31 cellular contexts compared by ENCODE assay signal in the genomic region with DNA sequence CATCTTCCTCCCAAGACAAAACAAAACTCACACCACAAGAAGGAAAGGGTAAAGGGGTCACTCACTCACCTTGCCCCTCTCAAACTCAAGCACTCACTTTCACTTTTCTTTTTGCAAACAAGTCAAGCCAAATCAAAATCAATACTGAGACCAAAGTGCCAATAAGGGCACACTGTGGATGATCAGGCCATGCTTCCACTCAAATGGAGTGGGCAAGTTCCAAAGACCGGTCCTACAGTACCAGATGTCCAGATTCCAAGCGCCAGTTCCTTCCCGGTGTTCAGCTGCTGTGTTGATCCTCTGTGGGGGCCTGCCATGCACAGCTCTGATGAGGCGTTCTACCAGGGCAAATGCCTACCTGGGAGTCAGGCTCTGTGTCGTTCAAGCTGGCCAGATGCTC.
"Had no signal": no experiment of that assay in that cellular context is flagged by ENCODE, and none has a peak within 500 bp of the region (broad histone marks: within the 10 kb centered on the region; RNA-seq: fewer than 3 reads in every experiment).

No MANE protein-coding gene starts in this region.

- H3K27ac ChIP-seq: ascending aorta, breast epithelium, cardiac muscle cell, coronary artery, dorsolateral prefrontal cortex, esophagus muscularis mucosa, foreskin keratinocyte, gastrocnemius medialis, heart left ventricle had no signal

- H3K4me1 ChIP-seq: ascending aorta, breast epithelium, esophagus muscularis mucosa, foreskin keratinocyte, gastrocnemius medialis, heart left ventricle had no signal

- ATAC-seq: activated naive CD4-positive, alpha-beta T cell treated with anti-CD3 and anti-CD28 coated beads, Interleukin-2, amount 50 U/mL, for 72 hours; activated T-cell treated with anti-CD3 and anti-CD28 coated beads, Interleukin-2, amount 50 U/mL, for 72 hours; foreskin keratinocyte; gastrocnemius medialis; heart left ventricle; WTC11 had no signal

- H3K27me3 ChIP-seq: ascending aorta, breast epithelium, cardiac muscle cell, dorsolateral prefrontal cortex, esophagus muscularis mucosa, foreskin keratinocyte, gastrocnemius medialis, heart left ventricle had no signal

- H3K36me3 ChIP-seq: ascending aorta, breast epithelium, cardiac muscle cell, esophagus muscularis mucosa, gastrocnemius medialis, heart left ventricle had no signal

- DNase-seq: activated CD4-positive, alpha-beta memory T cell treated with anti-CD3 and anti-CD28 coated beads, Interleukin-2, amount 10 ng/mL, durations not matched to agents 7 days and 5 days; activated CD4-positive, alpha-beta T cell treated with anti-CD3 and anti-CD28 coated beads for 1 hour; activated CD4-positive, alpha-beta T cell treated with anti-CD3 and anti-CD28 coated beads for 4 hours; activated CD4-positive, alpha-beta T cell treated with anti-CD3 and anti-CD28 coated beads, Interleukin-2, amount 10 ng/mL, durations not matched to agents 7 days and 5 days; activated CD4-positive, alpha-beta T cell treated with anti-CD3 and anti-CD28 coated beads, Interleukin-2, amount 50 U/mL, for 4 hours; activated CD8-positive, alpha-beta memory T cell treated with anti-CD3 and anti-CD28 coated beads, Interleukin-2, amount 50 U/mL, for 48 hours; activated gamma-delta T cell; activated naive CD4-positive, alpha-beta T cell; activated naive CD4-positive, alpha-beta T cell treated with anti-CD3 and anti-CD28 coated beads, Interleukin-2, amount 10 ng/mL, durations not matched to agents 7 days and 5 days; activated naive CD8-positive, alpha-beta T cell treated with anti-CD3 and anti-CD28 coated beads, Interleukin-2, amount 10 ng/mL, durations not matched to agents 7 days and 5 days; activated T-cell treated with anti-CD3 and anti-CD28 coated beads for 4 hours; activated T-cell treated with anti-CD3 and anti-CD28 coated beads, Interleukin-2, amount 50 U/mL, for 24 hours; activated T-cell treated with anti-CD3 and anti-CD28 coated beads, Interleukin-2, amount 50 U/mL, for 72 hours; central memory CD4-positive, alpha-beta T cell; cerebellar nuclear complex; dorsolateral prefrontal cortex; effector memory CD4-positive, alpha-beta T cell; endodermal cell; erythroblast; foreskin keratinocyte; gastrocnemius medialis; glutamatergic neuron; heart left ventricle; T-helper 2 cell had no signal

- H3K4me3 ChIP-seq: ascending aorta, breast epithelium, cardiac muscle cell, coronary artery, dorsolateral prefrontal cortex, esophagus muscularis mucosa, gastrocnemius medialis, heart left ventricle had no signal

- H3K9me3 ChIP-seq: ascending aorta, esophagus muscularis mucosa, gastrocnemius medialis, heart left ventricle had no signal
